8 cellular contexts compared by ENCODE assay signal in the genomic region with DNA sequence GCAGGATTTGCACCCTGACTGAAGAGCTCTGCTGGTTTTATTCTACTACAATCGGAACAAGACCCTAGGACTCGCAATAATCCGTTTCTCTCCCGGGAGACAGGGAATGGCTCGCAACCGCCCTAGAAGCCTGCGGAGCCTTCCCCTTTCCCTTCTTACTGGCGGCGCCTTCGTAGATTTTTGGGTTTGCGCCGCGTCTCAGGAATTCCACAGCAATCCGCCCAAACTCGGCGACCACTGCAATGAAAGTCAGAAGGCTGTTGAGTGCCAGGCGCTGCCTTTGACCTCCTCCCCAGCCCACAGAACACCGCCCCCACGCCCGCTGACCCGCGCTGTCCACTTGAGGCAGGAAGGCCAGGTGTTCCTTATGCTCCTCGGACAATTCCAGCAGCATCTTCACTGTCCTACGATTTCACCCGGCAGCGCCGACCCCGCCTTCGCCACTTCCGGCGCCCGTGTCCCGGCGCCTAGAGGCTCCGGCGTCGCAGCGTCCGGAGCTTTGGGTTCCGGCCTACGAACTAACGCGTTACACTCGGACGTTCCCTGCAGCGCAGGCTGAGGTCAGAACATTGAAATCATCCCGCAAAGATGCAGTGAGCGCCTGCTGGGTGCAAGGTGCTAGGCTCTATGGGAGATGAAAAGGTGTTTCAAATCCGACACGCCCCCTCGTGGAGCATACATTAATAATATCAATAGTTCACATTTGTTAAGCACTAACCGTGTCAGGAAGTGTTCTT. TPM values are rescaled to one million over a fixed set of nuclear protein-coding genes. Genes with fewer than 3 reads are reported as not detected.
A peak's percentile ranks its signal among the peaks of the same experiment; 100 is the strongest.
DNase-seq lines count a peak whose midpoint lies in the region; FAIRE-seq and TF ChIP-seq lines count a peak whose summit lies in the region.

Gene COMMD2 (minus strand): TSS at position 439 of the 737 bp plus-strand sequence. CDS start 45 bp downstream, at position 394.

- no peak within 1 kb of the TSS for H2BK5ac ChIP-seq in H9 (ENCODE audit: insufficient read length, low read length)

- H3K27ac ChIP-seq in H9 (ENCODE audit: insufficient read length, low read depth, low read length) (no peak within 1 kb of the TSS), SJCRH30 (peak within 1 kb of the TSS; percentile 49), neutrophil (peak within 1 kb of the TSS; percentile 60), substantia nigra (ENCODE audit: low read depth, low read length, poor library complexity, severe bottlenecking) (peak within 1 kb of the TSS; percentile 74)

- H3K9ac ChIP-seq in H9 (ENCODE audit: extremely low read depth, insufficient read length, low read length) = peak within 1 kb of the TSS; percentile 89

- H2BK12ac ChIP-seq in H9 (ENCODE audit: insufficient read length, low read depth, low read length) = no peak within 1 kb of the TSS

- no peaks in the 10 kb centered on the region; a peak in 1 of 5 replicates for H3K9me3 Mint-ChIP-seq in H9

- no peaks in the 10 kb centered on the region for H3K79me1 ChIP-seq in H9 (ENCODE audit: insufficient read depth, low read depth, low read length, poor library complexity, severe bottlenecking)

- no peak within 1 kb of the TSS for H2BK20ac ChIP-seq in H9 (ENCODE audit: low read depth, low read length, poor library complexity, severe bottlenecking)

- peak within 1 kb of the TSS; percentile 95 to 98 (median 96) for H3K27ac Mint-ChIP-seq in H9

- H3K4me2 ChIP-seq in H9 (ENCODE audit: insufficient read depth, insufficient read length, low read length) = peak within 1 kb of the TSS; percentile 94

- H2BK15ac ChIP-seq in H9 (ENCODE audit: low read depth, low read length) = no peak within 1 kb of the TSS

- H3K18ac ChIP-seq in H9 (ENCODE audit: insufficient read length, low read depth, low read length) = peak within 1 kb of the TSS; percentile 78

- no peak within 1 kb of the TSS for H3T11ph ChIP-seq in H9 (ENCODE audit: low read length)

- H3K27me3 ChIP-seq in H9 (ENCODE audit: insufficient read depth, low read length) (no peaks in the 10 kb centered on the region), SJCRH30 (no peaks in the 10 kb centered on the region), neutrophil (no peaks in the 10 kb centered on the region)

- H3K4me3 ChIP-seq in SJCRH30 = peak within 1 kb of the TSS; percentile 85
- H3K4me3 ChIP-seq in neutrophil (ENCODE audit: low read depth in 1 of 2, low read length in 1 of 2) = peak within 1 kb of the TSS; percentile 81 to 95

- no peak within 1 kb of the TSS for H3K4ac ChIP-seq in H9 (ENCODE audit: low read depth, low read length)

- H3K23ac ChIP-seq in H9 (ENCODE audit: insufficient read length, low read depth, low read length) = no peak within 1 kb of the TSS

- H2AFZ ChIP-seq in H9 (ENCODE audit: low read length) = no peak within 1 kb of the TSS

- no peaks in the 10 kb centered on the region for H4K20me1 ChIP-seq in H9 (ENCODE audit: control insufficient read depth, insufficient read depth, insufficient read length)

- H2AK5ac ChIP-seq in H9 (ENCODE audit: insufficient read length, low read length) = no peak within 1 kb of the TSS

- peak within 1 kb of the TSS; percentile 90 for H3K14ac ChIP-seq in H9 (ENCODE audit: insufficient read depth, low read length)

- peak; percentile 52; the same call in 2 of the 3 replicates for TF ChIP-seq CTCF in H9 (conservative IDR thresholded peaks at IDR 0.05)
- TF ChIP-seq CTCF in neutrophil (IDR thresholded peaks at IDR 0.05) = no peak

- no peak within 1 kb of the TSS for H4K8ac ChIP-seq in H9 (replicated peaks; ENCODE audit: insufficient read length, low read depth, low read length)

- H3K23me2 ChIP-seq in H9 (ENCODE audit: insufficient read length, low read depth, low read length, poor library complexity, severe bottlenecking) = peaks cover 4% of the 10 kb centered on the region

- no peak within 1 kb of the TSS for H4K5ac ChIP-seq in H9 (ENCODE audit: insufficient read length, low read depth, low read length)

- DNase-seq in GF-D8 (lab: John Stamatoyannopoulos, UW) = peak; percentile 35
- peak; percentile 84 for DNase-seq in H9
- peak; percentile 90 for DNase-seq in M059J (ENCODE audit: low read depth)
- DNase-seq in SJCRH30 = peak; percentile 78 to 88
- DNase-seq in activated naive CD4-positive, alpha-beta T cell (lab: John Stamatoyannopoulos, UW) = peak; percentile 43 to 56 (median 47)
- DNase-seq in frontal cortex (ENCODE audit: low spot score in 2 of 2) = peak; percentile 31 to 73
- DNase-seq in substantia nigra (lab: John Stamatoyannopoulos, UW) = peak in 47 of 49 donors; percentile 12 to 82 (median 56)

- H3K4me3 Mint-ChIP-seq in H9 = peak within 1 kb of the TSS; percentile 98 to 99

- no peak within 1 kb of the TSS for H3K56ac ChIP-seq in H9 (ENCODE audit: insufficient read length, low read depth, low read length)

- peaks cover 4 to 6% of the 10 kb centered on the region in 2 experiments for H3K4me1 Mint-ChIP-seq in H9

- H4K91ac ChIP-seq in H9 (ENCODE audit: insufficient read length, low read depth, low read length) = no peak within 1 kb of the TSS

- FAIRE-seq in frontal cortex (lab: Jason Lieb, UNC) = no peak

- WGBS in H9 (ENCODE audit: extremely low coverage, insufficient read length, low lambda C conversion rate) = no CpG with 5 or more reads among the region's 52 CpGs

- peaks cover 6 to 35% (median 30%) of the 10 kb centered on the region in 3 experiments; a peak in 6 of 7 replicates for H3K36me3 Mint-ChIP-seq in H9 (ENCODE audit: insufficient read depth in 1 of 3, low read depth in 3 of 3)

- no peak within 1 kb of the TSS for H2BK120ac ChIP-seq in H9 (ENCODE audit: low read depth, low read length, poor library complexity, severe bottlenecking)

- 0 out of 2 replicates have a peak, but pooled peaks cover 1% of the 10 kb centered on the region for H3K79me2 ChIP-seq in H9 (ENCODE audit: insufficient read depth, low read length)

- no peaks in the 10 kb centered on the region for H3K27me3 Mint-ChIP-seq in H9 (ENCODE audit: low read depth)

- no peaks in the 10 kb centered on the region for H3K9me3 ChIP-seq in H9 (ENCODE audit: control insufficient read depth, low read depth, low read length)
- H3K9me3 ChIP-seq in SJCRH30 (replicated peaks) = no peaks in the 10 kb centered on the region
- H3K9me3 ChIP-seq in neutrophil = no peaks in the 10 kb centered on the region

- H3K4me1 ChIP-seq in H9 (ENCODE audit: insufficient read depth, low read length) (no peaks in the 10 kb centered on the region), SJCRH30 (peaks cover 9% of the 10 kb centered on the region), neutrophil (ENCODE audit: control insufficient read depth in 1 of 2, insufficient read depth in 1 of 2, low read depth in 1 of 2, low read length in 1 of 2) (peaks cover 14 to 16% of the 10 kb centered on the region in 2 experiments)

- H3K36me3 ChIP-seq in SJCRH30 (peaks cover 21% of the 10 kb centered on the region), neutrophil (peaks cover 25% of the 10 kb centered on the region)

RNA-seq across cellular contexts. Expression of gene COMMD2, which starts in this region (rescaled TPM):
- total RNA-seq in H9 (2021) (59.3 and 64.9 TPM in 2 replicates), frontal cortex (106 TPM)
- 31.3 and 64.5 TPM in 2 replicates for total RNA-seq in M059J (2014; rRNA removed; shearing (Covaris generic))
- 50.6 and 58.1 TPM in 2 replicates for total RNA-seq in SJCRH30 (2014; rRNA removed; shearing (Covaris generic))

Comparison
In these comparisons a context has a peak if more than half of its experiments do, and no peak if none do; other contexts are left out.
1. DNase-seq: peak in every context shown above with its lines; median percentile 90 in M059J; 84 in H9; 83 in SJCRH30; 56 in substantia nigra; 52 in frontal cortex; 47 in activated naive CD4-positive, alpha-beta T cell; 35 in GF-D8.